In genomic region chr6:45072673-45073072, GRCh38 we compare ENCODE assay signal across 18 cellular contexts.
"Had no signal": no experiment of that assay in that cellular context is flagged by ENCODE, and none has a peak within 500 bp of the region (broad histone marks: within the 10 kb centered on the region; RNA-seq: fewer than 3 reads in every experiment).

No MANE protein-coding gene starts in this region.

- H3K4me3 ChIP-seq: hepatocyte, stomach, vagina had no signal

- H3K27ac ChIP-seq: brain microvascular endothelial cell, hepatocyte, stomach, vagina had no signal

- ATAC-seq: esophagus mucosa, left cardiac atrium had no signal

- H3K36me3 ChIP-seq: brain microvascular endothelial cell, stomach, vagina had no signal

- H3K27ac Mint-ChIP-seq: activated naive CD8-positive, alpha-beta T cell treated with anti-CD3 and anti-CD28 coated beads, Interleukin-2, amount 10 ng/mL, durations not matched to agents 7 days and 5 days; nephron progenitor cell; T-helper 2 cell treated with Interferon-gamma antibody and Interleukin-4, amounts not matched to agents 5 μg/mL and 100 μg/mL, for 36 hours had no signal

- H3K79me2 ChIP-seq: hepatocyte had no signal

- DNase-seq: activated CD4-positive, alpha-beta T cell treated with anti-CD3 and anti-CD28 coated beads, Interleukin-2, amount 50 U/mL, for 48 hours; activated naive CD8-positive, alpha-beta T cell treated with anti-CD3 and anti-CD28 coated beads, Interleukin-2, amount 10 ng/mL, durations not matched to agents 7 days and 5 days; anterior cingulate cortex; brain microvascular endothelial cell; cortex of kidney; effector CD4-positive, alpha-beta T cell; left cardiac atrium; nephron progenitor cell; nucleus accumbens; posterior cingulate gyrus; retina; stimulated activated CD4-positive, alpha-beta T cell treated with anti-CD3 and anti-CD28 coated beads, Interleukin-2, amount 100 ng/mL, for 24 hours; stomach; trophoblast cell had no signal

- H3K4me3 Mint-ChIP-seq: activated naive CD8-positive, alpha-beta T cell treated with anti-CD3 and anti-CD28 coated beads, Interleukin-2, amount 10 ng/mL, durations not matched to agents 7 days and 5 days; nephron progenitor cell; T-helper 2 cell treated with Interferon-gamma antibody and Interleukin-4, amounts not matched to agents 5 μg/mL and 100 μg/mL, for 36 hours had no signal

- H3K27me3 Mint-ChIP-seq: activated naive CD8-positive, alpha-beta T cell treated with anti-CD3 and anti-CD28 coated beads, Interleukin-2, amount 10 ng/mL, durations not matched to agents 7 days and 5 days had no signal

- H3K4me2 ChIP-seq: hepatocyte had no signal

- H2AFZ ChIP-seq: hepatocyte had no signal

- H3K27me3 ChIP-seq: brain microvascular endothelial cell, hepatocyte, stomach, vagina had no signal

- H3K4me1 Mint-ChIP-seq: nephron progenitor cell had no signal

- H3K9me3 ChIP-seq: stomach, vagina had no signal

- H3K4me1 ChIP-seq: stomach, vagina had no signal
